ENCODE assay signal across 8 cellular contexts in genomic region chrX:111680988-111681779, GRCh38. TPM values are rescaled to one million over a fixed set of nuclear protein-coding genes. Genes with fewer than 3 reads are reported as not detected.
DNase-seq lines count a peak whose midpoint lies in the region; ATAC-seq and TF ChIP-seq lines count a peak whose summit lies in the region.

Gene ALG13, plus strand, starts transcription at chrX:111681170. Its CDS starts 49 bp downstream, at chrX:111681219.

- H3K4me3 Mint-ChIP-seq in endothelial cell (ENCODE audit: unreplicated experiment): peak within 1 kb of the TSS; percentile 89
- H3K4me3 Mint-ChIP-seq in mesothelial cell of epicardium: peak within 1 kb of the TSS; percentile 89

- H3K4me1 ChIP-seq in OCI-LY1 (ENCODE audit: insufficient read depth, low read length, severe bottlenecking): peaks cover 15% of the 10 kb centered on the region

- H3K27me3 ChIP-seq in OCI-LY1 (ENCODE audit: insufficient read depth, low read length): no peaks in the 10 kb centered on the region

- peak; percentile 47 for DNase-seq in DMS 273 treated with DMSO at 0.1 percent for 48 hours (lab: John Stamatoyannopoulos, UW)
- DNase-seq in HuH-7 (ENCODE audit: low spot score): peak; percentile 76
- peak; percentile 90 for DNase-seq in activated CD8-positive, alpha-beta memory T cell treated with anti-CD3 and anti-CD28 coated beads, Interleukin-2, amount 50 U/mL, for 48 hours
- DNase-seq in endothelial cell (ENCODE audit: low spot score): peak; percentile 72
- DNase-seq in mesothelial cell of epicardium (ENCODE audit: low spot score in 2 of 2, unreplicated experiment in 2 of 2): peak; percentile 79 to 94
- peak; percentile 73 to 74 for DNase-seq in stimulated activated CD8-positive, alpha-beta memory T cell treated with anti-CD3 and anti-CD28 coated beads, Interleukin-15, amount 100 ng/mL, for 48 hours (ENCODE audit: low read depth in 2 of 2)

- TF ChIP-seq CTCF in OCI-LY1 (IDR thresholded peaks at IDR 0.05; ENCODE audit: low read length): peak; percentile 55
- TF ChIP-seq CTCF in endothelial cell (IDR thresholded peaks at IDR 0.05; ENCODE audit: unreplicated experiment): peak; percentile 63
- TF ChIP-seq CTCF in mesothelial cell of epicardium (IDR thresholded peaks at IDR 0.05; ENCODE audit: unreplicated experiment): peak; percentile 94

- H3K79me2 ChIP-seq in OCI-LY1 (ENCODE audit: insufficient read depth, low read length): peaks cover 5% of the 10 kb centered on the region; the same call in 1 of the 2 replicates

- peak within 1 kb of the TSS; percentile 98 for H3K9ac ChIP-seq in OCI-LY1 (ENCODE audit: low read length)

- peak within 1 kb of the TSS; percentile 77 for H3K27ac ChIP-seq in OCI-LY1 (ENCODE audit: low read depth, low read length, poor library complexity, severe bottlenecking)

- H2AFZ ChIP-seq in OCI-LY1 (ENCODE audit: low read length): 0 out of 2 replicates have a peak within 1 kb of the TSS, but pooled peaks have one; percentile 91

- ATAC-seq in GM21515 (IDR thresholded peaks at IDR 0.05; ENCODE audit: unreplicated experiment): peak; percentile 98

- H3K4me3 ChIP-seq in OCI-LY1 (ENCODE audit: low read depth, low read length, poor library complexity, severe bottlenecking): peak within 1 kb of the TSS; percentile 95

- no peaks in the 10 kb centered on the region for H3K9me2 ChIP-seq in OCI-LY1 (ENCODE audit: low read depth, low read length)

- H3K4me2 ChIP-seq in OCI-LY1 (ENCODE audit: low read length): peak within 1 kb of the TSS; percentile 71

- H3K9me3 ChIP-seq in OCI-LY1 (ENCODE audit: low read length): no peaks in the 10 kb centered on the region

- H3K9me3 Mint-ChIP-seq in endothelial cell (ENCODE audit: unreplicated experiment) (no peaks in the 10 kb centered on the region), mesothelial cell of epicardium (no peaks in the 10 kb centered on the region)

- H3K36me3 Mint-ChIP-seq in endothelial cell (ENCODE audit: low read depth, unreplicated experiment) (no peaks in the 10 kb centered on the region), mesothelial cell of epicardium (peaks cover 20% of the 10 kb centered on the region)

- H3K27me3 Mint-ChIP-seq in endothelial cell (ENCODE audit: unreplicated experiment) (no peaks in the 10 kb centered on the region), mesothelial cell of epicardium (ENCODE audit: low read depth) (no peaks in the 10 kb centered on the region)

- peaks cover 12% of the 10 kb centered on the region for H3K4me1 Mint-ChIP-seq in endothelial cell (ENCODE audit: unreplicated experiment)
- H3K4me1 Mint-ChIP-seq in mesothelial cell of epicardium: peaks cover 24% of the 10 kb centered on the region

- H3K27ac Mint-ChIP-seq in endothelial cell (ENCODE audit: unreplicated experiment): peak within 1 kb of the TSS; percentile 85
- peak within 1 kb of the TSS; percentile 99 for H3K27ac Mint-ChIP-seq in mesothelial cell of epicardium

- no peaks in the 10 kb centered on the region for H3F3A ChIP-seq in OCI-LY1 (ENCODE audit: insufficient read depth, low read length)

- H4K20me1 ChIP-seq in OCI-LY1 (ENCODE audit: insufficient read depth, low read length): no peaks in the 10 kb centered on the region

- peaks cover 34% of the 10 kb centered on the region for H3K36me3 ChIP-seq in OCI-LY1 (ENCODE audit: insufficient read depth, low read length)

RNA-seq across cellular contexts. Expression of gene ALG13, which starts in this region (rescaled TPM):
- 29.0 TPM for total RNA-seq in endothelial cell (ENCODE audit: unreplicated experiment)
- 84.3 to 157 TPM (median 92.5 TPM) in 3 replicates for total RNA-seq in mesothelial cell of epicardium

Comparison
In these comparisons a context has a peak if more than half of its experiments do, and no peak if none do; other contexts are left out.
1. Peak in every context shown above with its lines: DNase-seq, ATAC-seq, H3K4me3 ChIP-seq and H3K27ac ChIP-seq.